Comparison of ENCODE assay signal across 1 cellular context in genomic region chr6:168116446-168116974, GRCh38.
TF ChIP-seq lines count a peak whose summit lies in the region.

No MANE protein-coding gene starts in this region.

TF ChIP-seq in HepG2, 621 proteins besides CTCF, POLR2A, EP300 and RAD21 (continued from another document):
- TF ChIP-seq ZNF350 (CRISPR knock-in tag; IDR thresholded peaks at IDR 0.05; ENCODE audit: borderline replicate concordance, low read depth) = no peak
- no peak for TF ChIP-seq RAD51 (IDR thresholded peaks at IDR 0.05; ENCODE audit: borderline replicate concordance)
- TF ChIP-seq ZNF18 (CRISPR knock-in tag; IDR thresholded peaks at IDR 0.05; ENCODE audit: insufficient replicate concordance) = no peak
- 0 out of 2 replicates have a peak, but pooled peaks have one; percentile 17 for TF ChIP-seq SP4 (CRISPR knock-in tag; IDR thresholded peaks at IDR 0.05)
- TF ChIP-seq ATF7-NPFF (CRISPR knock-in tag; IDR thresholded peaks at IDR 0.05; ENCODE audit: low read depth) = no peak
- no peak for TF ChIP-seq HNF4A (CRISPR knock-in tag; IDR thresholded peaks at IDR 0.05)
- no peak for TF ChIP-seq HES4 (CRISPR knock-in tag; IDR thresholded peaks at IDR 0.05; ENCODE audit: borderline replicate concordance)
- no peak for TF ChIP-seq ZNF333 (CRISPR knock-in tag; IDR thresholded peaks at IDR 0.05; ENCODE audit: borderline replicate concordance)
- TF ChIP-seq ZNF30 (CRISPR knock-in tag; IDR thresholded peaks at IDR 0.05) = peak; percentile 76; the same call in 1 of the 2 replicates
- TF ChIP-seq ZMYM4 (CRISPR knock-in tag; IDR thresholded peaks at IDR 0.05) = no peak
- no peak for TF ChIP-seq RXRA (CRISPR knock-in tag; IDR thresholded peaks at IDR 0.05)
- TF ChIP-seq MAFG (CRISPR knock-in tag; IDR thresholded peaks at IDR 0.05) = no peak
- peak; percentile 5 for TF ChIP-seq TEAD3 (CRISPR knock-in tag; optimal IDR thresholded peaks at IDR 0.05; ENCODE audit: borderline replicate concordance)
- TF ChIP-seq U2AF1 (optimal IDR thresholded peaks at IDR 0.05; ENCODE audit: low read depth, low read length) = no peak
- TF ChIP-seq ZNF782 (CRISPR knock-in tag; IDR thresholded peaks at IDR 0.05; ENCODE audit: borderline replicate concordance) = no peak
- no peak for TF ChIP-seq NONO (IDR thresholded peaks at IDR 0.05)
- 0 out of 2 replicates have a peak, but pooled peaks have one; percentile 26 for TF ChIP-seq NONO (CRISPR knock-in tag; conservative IDR thresholded peaks at IDR 0.05)
- TF ChIP-seq ZSCAN29 (CRISPR knock-in tag; conservative IDR thresholded peaks at IDR 0.05) = no peak
- TF ChIP-seq KLF16 (CRISPR knock-in tag; IDR thresholded peaks at IDR 0.05) = no peak
- TF ChIP-seq MXD4 (CRISPR knock-in tag; IDR thresholded peaks at IDR 0.05) = no peak
- no peak for TF ChIP-seq MYC (CRISPR knock-in tag; IDR thresholded peaks at IDR 0.05; ENCODE audit: borderline replicate concordance)
- no peak for TF ChIP-seq CENPBD1 (CRISPR knock-in tag; IDR thresholded peaks at IDR 0.05; ENCODE audit: borderline replicate concordance, low read depth)
- no peak; the same call in 1 of the 2 replicates for TF ChIP-seq ZNF430 (CRISPR knock-in tag; IDR thresholded peaks at IDR 0.05)
